Comparison of ENCODE assay signal across 8 cellular contexts in genomic region chr17:29760279-29760721, GRCh38.
A peak's percentile ranks its signal among the peaks of the same experiment; 100 is the strongest.
DNase-seq lines count a peak whose midpoint lies in the region; ATAC-seq and TF ChIP-seq lines count a peak whose summit lies in the region.

No MANE protein-coding gene starts in this region.

- in situ Hi-C loops in GM13976 (cut with MboI; ENCODE audit: low sequenced_read_pairs, unreplicated experiment) = no loop called here

- H3K56ac ChIP-seq in mesendoderm (ENCODE audit: low read length) = no peak overlapping the region

- no peak overlapping the region for H3K23ac ChIP-seq in mesendoderm (ENCODE audit: low read length)

- H3K36me3 Mint-ChIP-seq in stimulated activated effector memory CD8-positive, alpha-beta T cell treated with anti-CD3 and anti-CD28 coated beads, Interleukin-12 subunit alpha, Interleukin-12 subunit beta, amount 100 ng/mL, for 72 hours = peaks cover 39% of the 10 kb centered on the region

- H3K9me3 Mint-ChIP-seq in stimulated activated effector memory CD8-positive, alpha-beta T cell treated with anti-CD3 and anti-CD28 coated beads, Interleukin-12 subunit alpha, Interleukin-12 subunit beta, amount 100 ng/mL, for 72 hours = no peaks in the 10 kb centered on the region

- H3K36me3 ChIP-seq in mesendoderm (ENCODE audit: control insufficient read depth, insufficient read depth, low read length) = no peaks in the 10 kb centered on the region

- no peak overlapping the region for H2AK5ac ChIP-seq in mesendoderm (ENCODE audit: low read length)

- peak overlapping the region; percentile 93 for H3K4me3 Mint-ChIP-seq in stimulated activated effector memory CD8-positive, alpha-beta T cell treated with anti-CD3 and anti-CD28 coated beads, Interleukin-12 subunit alpha, Interleukin-12 subunit beta, amount 100 ng/mL, for 72 hours

- H3K9ac ChIP-seq in mesendoderm (ENCODE audit: low read length) = no peak overlapping the region

- H3K4me1 Mint-ChIP-seq in stimulated activated effector memory CD8-positive, alpha-beta T cell treated with anti-CD3 and anti-CD28 coated beads, Interleukin-12 subunit alpha, Interleukin-12 subunit beta, amount 100 ng/mL, for 72 hours = peaks cover 20% of the 10 kb centered on the region

- no peaks in the 10 kb centered on the region for H3K27me3 ChIP-seq in mesendoderm (ENCODE audit: insufficient read depth, low read length, poor library complexity)

- no peak overlapping the region for H3K4ac ChIP-seq in mesendoderm (ENCODE audit: low read depth, low read length)

- no peak overlapping the region for H3K4me2 ChIP-seq in mesendoderm (ENCODE audit: low read length)

- peak overlapping the region; percentile 90 for H3K27ac Mint-ChIP-seq in stimulated activated effector memory CD8-positive, alpha-beta T cell treated with anti-CD3 and anti-CD28 coated beads, Interleukin-12 subunit alpha, Interleukin-12 subunit beta, amount 100 ng/mL, for 72 hours

- H4K8ac ChIP-seq in mesendoderm (ENCODE audit: low read depth, low read length) = no peak overlapping the region

- H3K27ac ChIP-seq in mesendoderm (ENCODE audit: low read depth, low read length) = no peak overlapping the region

- no peaks in the 10 kb centered on the region for H3K4me1 ChIP-seq in mesendoderm (ENCODE audit: control insufficient read depth, low read depth, low read length)

- TF ChIP-seq CTCF in GM13976 (IDR thresholded peaks at IDR 0.05; ENCODE audit: borderline replicate concordance, control extremely low read depth, extremely low read depth, insufficient read depth, missing control alignments) = no peak

- H2BK15ac ChIP-seq in mesendoderm (replicated peaks; ENCODE audit: low read depth) = no peak overlapping the region

- peak; percentile 46 for ATAC-seq in HG03175 (IDR thresholded peaks at IDR 0.05; ENCODE audit: unreplicated experiment)
- ATAC-seq in stimulated activated effector memory CD8-positive, alpha-beta T cell treated with anti-CD3 and anti-CD28 coated beads, Interleukin-12 subunit alpha, Interleukin-12 subunit beta, amount 100 ng/mL, for 72 hours = peak; percentile 59

- no peaks in the 10 kb centered on the region for H3K79me1 ChIP-seq in mesendoderm (ENCODE audit: low read length)

- H2BK120ac ChIP-seq in mesendoderm (ENCODE audit: low read depth, low read length) = no peak overlapping the region

- DNase-seq in GM13976 (ENCODE audit: low spot score) (peak; percentile 57), T-helper 9 cell (peak; percentile 20), mesendoderm (peak; percentile 19), NCI-H1092 (lab: John Stamatoyannopoulos, UW) (no peak), DMS53 treated with DMSO at 0.1 percent for 48 hours (lab: John Stamatoyannopoulos, UW; ENCODE audit: unreplicated experiment) (no peak)
- DNase-seq in central memory CD4-positive, alpha-beta T cell = peak; percentile 72
- peak; percentile 14 to 66 for DNase-seq in stimulated activated effector memory CD8-positive, alpha-beta T cell treated with anti-CD3 and anti-CD28 coated beads, Interleukin-12 subunit alpha, Interleukin-12 subunit beta, amount 100 ng/mL, for 72 hours (ENCODE audit: low spot score in 2 of 2)

- WGBS in mesendoderm (ENCODE audit: extremely low coverage, insufficient coverage, low lambda C conversion rate) = no CpG with 5 or more reads among the region's 7 CpGs

- no peaks in the 10 kb centered on the region for H3K79me2 ChIP-seq in mesendoderm (ENCODE audit: control insufficient read depth, insufficient read depth, low read length)

- H2BK5ac ChIP-seq in mesendoderm (ENCODE audit: low read length) = no peak overlapping the region

- no peak overlapping the region for H4K5ac ChIP-seq in mesendoderm (ENCODE audit: low read length)

- no peak overlapping the region for H3K4me3 ChIP-seq in mesendoderm (ENCODE audit: low read length)

- no peak overlapping the region for H3K18ac ChIP-seq in mesendoderm (ENCODE audit: low read length)

Comparison
In these comparisons a context has a peak if more than half of its experiments do, and no peak if none do; other contexts are left out.
1. DNase-seq: peak in GM13976 (single experiment), T-helper 9 cell (single experiment), central memory CD4-positive, alpha-beta T cell (single experiment), mesendoderm (single experiment) and stimulated activated effector memory CD8-positive, alpha-beta T cell treated with anti-CD3 and anti-CD28 coated beads, Interleukin-12 subunit alpha, Interleukin-12 subunit beta, amount 100 ng/mL, for 72 hours (2 of 2); none in NCI-H1092 (single experiment) and DMS53 treated with DMSO at 0.1 percent for 48 hours (single experiment).